4 cellular contexts compared by ENCODE assay signal in the genomic region with DNA sequence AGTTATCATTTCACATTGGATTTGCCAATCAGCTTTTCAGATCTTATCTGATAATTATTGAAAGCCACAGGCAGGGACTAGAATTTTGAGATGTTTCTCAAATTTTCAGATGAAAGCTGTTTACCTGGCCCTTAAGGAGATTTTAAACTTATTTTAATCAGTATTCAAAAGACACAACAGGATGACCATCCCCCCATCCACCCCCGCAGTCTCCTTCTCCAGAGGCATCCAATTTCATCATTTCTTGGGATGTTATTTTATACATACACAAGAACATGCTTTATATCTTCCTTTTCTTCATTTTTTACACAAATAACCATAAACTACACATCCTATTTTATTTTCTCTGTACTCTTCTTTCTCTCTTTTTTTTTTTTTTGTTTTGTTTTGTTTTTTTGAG.
TF ChIP-seq lines count a peak whose summit lies in the region.

No MANE protein-coding gene starts in this region.

TF ChIP-seq in SK-N-SH treated with all-trans-retinoic acid at 6 μM for 48 hours, 23 proteins besides CTCF, POLR2A, EP300 and RAD21:
- TF ChIP-seq, protein P1, sequence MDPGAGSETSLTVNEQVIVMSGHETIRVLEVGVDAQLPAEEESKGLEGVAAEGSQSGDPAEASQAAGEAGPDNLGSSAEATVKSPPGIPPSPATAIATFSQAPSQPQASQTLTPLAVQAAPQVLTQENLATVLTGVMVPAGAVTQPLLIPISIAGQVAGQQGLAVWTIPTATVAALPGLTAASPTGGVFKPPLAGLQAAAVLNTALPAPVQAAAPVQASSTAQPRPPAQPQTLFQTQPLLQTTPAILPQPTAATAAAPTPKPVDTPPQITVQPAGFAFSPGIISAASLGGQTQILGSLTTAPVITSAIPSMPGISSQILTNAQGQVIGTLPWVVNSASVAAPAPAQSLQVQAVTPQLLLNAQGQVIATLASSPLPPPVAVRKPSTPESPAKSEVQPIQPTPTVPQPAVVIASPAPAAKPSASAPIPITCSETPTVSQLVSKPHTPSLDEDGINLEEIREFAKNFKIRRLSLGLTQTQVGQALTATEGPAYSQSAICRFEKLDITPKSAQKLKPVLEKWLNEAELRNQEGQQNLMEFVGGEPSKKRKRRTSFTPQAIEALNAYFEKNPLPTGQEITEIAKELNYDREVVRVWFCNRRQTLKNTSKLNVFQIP (CRISPR knock-in tag; IDR thresholded peaks at IDR 0.05; ENCODE audit: borderline replicate concordance, low read depth): no peak
- TF ChIP-seq ZC3H10 (CRISPR knock-in tag; IDR thresholded peaks at IDR 0.05): no peak
- TF ChIP-seq TOX (CRISPR knock-in tag; IDR thresholded peaks at IDR 0.05; ENCODE audit: borderline replicate concordance): no peak
- TF ChIP-seq CSDC2 (CRISPR knock-in tag; IDR thresholded peaks at IDR 0.05): no peak
- no peak for TF ChIP-seq PPARA (CRISPR knock-in tag; IDR thresholded peaks at IDR 0.05; ENCODE audit: borderline replicate concordance)
- TF ChIP-seq ZNF565 (CRISPR knock-in tag; conservative IDR thresholded peaks at IDR 0.05; ENCODE audit: low read depth): no peak
- no peak for TF ChIP-seq RARB (CRISPR knock-in tag; IDR thresholded peaks at IDR 0.05)
- TF ChIP-seq ZFP3 (CRISPR knock-in tag; IDR thresholded peaks at IDR 0.05): no peak
- TF ChIP-seq BACH2 (CRISPR knock-in tag; IDR thresholded peaks at IDR 0.05; ENCODE audit: borderline replicate concordance): no peak

TF ChIP-seq in SK-N-SH, 30 proteins besides CTCF, POLR2A, EP300 and RAD21:
- TF ChIP-seq RXRA (IDR thresholded peaks at IDR 0.05; ENCODE audit: borderline replicate concordance, low read depth): no peak
- TF ChIP-seq SIN3A (IDR thresholded peaks at IDR 0.05; ENCODE audit: borderline replicate concordance, low read depth, low read length): no peak
- TF ChIP-seq ELF1 (IDR thresholded peaks at IDR 0.05): no peak
- TF ChIP-seq JUND (IDR thresholded peaks at IDR 0.05): no peak

TF ChIP-seq in IMR-90, 13 proteins besides CTCF, POLR2A, EP300 and RAD21:
- TF ChIP-seq MAFK (IDR thresholded peaks at IDR 0.05; ENCODE audit: low read depth, low read length): no peak
TF ChIP-seq in IMR-90: peak in this region for 0.

TF ChIP-seq in K562, 482 proteins besides CTCF, POLR2A, EP300 and RAD21:
- peak; percentile 26; the same call in 1 of the 2 replicates for TF ChIP-seq DPF2 (IDR thresholded peaks at IDR 0.05)
- TF ChIP-seq EGR1 (conservative IDR thresholded peaks at IDR 0.05): peak; percentile 93
- TF ChIP-seq, protein P2, sequence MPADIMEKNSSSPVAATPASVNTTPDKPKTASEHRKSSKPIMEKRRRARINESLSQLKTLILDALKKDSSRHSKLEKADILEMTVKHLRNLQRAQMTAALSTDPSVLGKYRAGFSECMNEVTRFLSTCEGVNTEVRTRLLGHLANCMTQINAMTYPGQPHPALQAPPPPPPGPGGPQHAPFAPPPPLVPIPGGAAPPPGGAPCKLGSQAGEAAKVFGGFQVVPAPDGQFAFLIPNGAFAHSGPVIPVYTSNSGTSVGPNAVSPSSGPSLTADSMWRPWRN (IDR thresholded peaks at IDR 0.05; ENCODE audit: low read depth): no peak
- 0 out of 2 replicates have a peak, but pooled peaks have one; percentile 26 for TF ChIP-seq SMARCE1 (IDR thresholded peaks at IDR 0.05)
- 0 out of 4 replicates have a peak, but pooled peaks of 1 of the 2 experiments have one; percentile 11 for TF ChIP-seq TRIM24 (IDR thresholded peaks at IDR 0.05)
- TF ChIP-seq U2AF1 (optimal IDR thresholded peaks at IDR 0.05; ENCODE audit: low read depth, low read length): peak; percentile 34
